ENCODE assay signal across 8 cellular contexts in genomic region chr6:30769088-30769852, GRCh38. TPM values are rescaled to one million over a fixed set of nuclear protein-coding genes. Genes with fewer than 3 reads are reported as not detected.
DNase-seq lines count a peak whose midpoint lies in the region; ATAC-seq, FAIRE-seq and TF ChIP-seq lines count a peak whose summit lies in the region.

No MANE protein-coding gene starts in this region.

- H3K4me1 Mint-ChIP-seq in activated CD4-positive, alpha-beta memory T cell treated with anti-CD3 and anti-CD28 coated beads, Interleukin-2, amount 10 ng/mL, durations not matched to agents 7 days and 5 days = peaks cover 52% of the 10 kb centered on the region

- POLR2A ChIA-PET in activated CD4-positive, alpha-beta memory T cell treated with anti-CD3 and anti-CD28 coated beads, Interleukin-2, amount 10 ng/mL, durations not matched to agents 7 days and 5 days (lab: Charles Lee) = interaction anchor here (0.6 to 2.3 kb wide), 16 partner anchors 12 to 151 kb away, joined by 3 to 13 read pairs (median 5); partner anchors contain the start of genes FLOT1 and IER3

- no peaks in the 10 kb centered on the region for H3F3A ChIP-seq in Loucy (ENCODE audit: low read depth)

- H3K4me1 ChIP-seq in Loucy (ENCODE audit: insufficient read depth, low read length, poor library complexity, severe bottlenecking) (peaks cover 22% of the 10 kb centered on the region), muscle layer of colon (ENCODE audit: insufficient read depth, low read length) (peaks cover 19% of the 10 kb centered on the region)

- peak overlapping the region; percentile 17 for H3K4me3 ChIP-seq in Loucy (ENCODE audit: low read length, poor library complexity, severe bottlenecking)
- H3K4me3 ChIP-seq in muscle layer of colon (ENCODE audit: low read depth in 1 of 2, low read length in 2 of 2) = peak overlapping the region in 1 of 2 donors; percentile 30

- no peaks in the 10 kb centered on the region for H4K20me1 ChIP-seq in Loucy (ENCODE audit: insufficient read depth, low read length, poor library complexity, severe bottlenecking)

- peak overlapping the region; percentile 28 for H3K4me3 Mint-ChIP-seq in activated CD4-positive, alpha-beta memory T cell treated with anti-CD3 and anti-CD28 coated beads, Interleukin-2, amount 10 ng/mL, durations not matched to agents 7 days and 5 days

- peak overlapping the region; percentile 65 for H3K27ac Mint-ChIP-seq in activated CD4-positive, alpha-beta memory T cell treated with anti-CD3 and anti-CD28 coated beads, Interleukin-2, amount 10 ng/mL, durations not matched to agents 7 days and 5 days

- H3K27me3 ChIP-seq in Loucy (ENCODE audit: insufficient read depth, low read length, poor library complexity, severe bottlenecking) (no peaks in the 10 kb centered on the region), muscle layer of colon (ENCODE audit: control insufficient read depth in 1 of 2, insufficient read depth in 2 of 2, low read length in 2 of 2) (no peaks in the 10 kb centered on the region)

- H3K9me3 Mint-ChIP-seq in activated CD4-positive, alpha-beta memory T cell treated with anti-CD3 and anti-CD28 coated beads, Interleukin-2, amount 10 ng/mL, durations not matched to agents 7 days and 5 days = peaks cover 3% of the 10 kb centered on the region

- no peak for TF ChIP-seq CTCF in Loucy (conservative IDR thresholded peaks at IDR 0.05; ENCODE audit: low read length)

- DNase-seq in AG20443 (ENCODE audit: low spot score) = peak; percentile 93
- peak; percentile 72 for DNase-seq in activated CD4-positive, alpha-beta memory T cell treated with anti-CD3 and anti-CD28 coated beads, Interleukin-2, amount 10 ng/mL, durations not matched to agents 7 days and 5 days
- peak; percentile 31 for DNase-seq in effector CD8-positive, alpha-beta T cell (lab: John Stamatoyannopoulos, UW)
- DNase-seq in stimulated activated CD8-positive, alpha-beta memory T cell treated with anti-CD3 and anti-CD28 coated beads, Interleukin-4, amount 100 ng/mL, for 4 hours (ENCODE audit: low read depth in 2 of 2, low spot score in 1 of 2) = peak; percentile 65 to 83
- DNase-seq in GM19239 (ENCODE audit: insufficient read length, low spot score) = no peak

- H3K79me2 ChIP-seq in Loucy (ENCODE audit: insufficient read depth, low read length) = no peaks in the 10 kb centered on the region

- H3K27me3 Mint-ChIP-seq in activated CD4-positive, alpha-beta memory T cell treated with anti-CD3 and anti-CD28 coated beads, Interleukin-2, amount 10 ng/mL, durations not matched to agents 7 days and 5 days = peaks cover 7% of the 10 kb centered on the region

- peak overlapping the region; percentile 10 for H3K27ac ChIP-seq in muscle layer of colon (ENCODE audit: low read depth, low read length)

- CTCF ChIA-PET in activated CD4-positive, alpha-beta memory T cell treated with anti-CD3 and anti-CD28 coated beads, Interleukin-2, amount 10 ng/mL, durations not matched to agents 7 days and 5 days (lab: Charles Lee) = interaction anchor here (0.7 to 1.6 kb wide), 6 partner anchors 20 to 1115 kb away, joined by 3 to 4 read pairs (median 3); partner anchors contain the start of gene IER3

- H3K36me3 Mint-ChIP-seq in activated CD4-positive, alpha-beta memory T cell treated with anti-CD3 and anti-CD28 coated beads, Interleukin-2, amount 10 ng/mL, durations not matched to agents 7 days and 5 days (ENCODE audit: low read depth) = no peaks in the 10 kb centered on the region

- H3K9me3 ChIP-seq in Loucy (ENCODE audit: insufficient read depth, low read depth, low read length) (no peaks in the 10 kb centered on the region), muscle layer of colon (ENCODE audit: low read length) (no peaks in the 10 kb centered on the region)

- H3K4me2 ChIP-seq in Loucy (ENCODE audit: low read depth, low read length, poor library complexity, severe bottlenecking) = peak overlapping the region; percentile 66

- H3K9ac ChIP-seq in Loucy (ENCODE audit: low read depth, low read length, poor library complexity, severe bottlenecking) = no peak overlapping the region
- H3K9ac ChIP-seq in muscle layer of colon (ENCODE audit: low read length) = no peak overlapping the region

- H3K36me3 ChIP-seq in Loucy (ENCODE audit: insufficient read depth, low read length) (no peaks in the 10 kb centered on the region), muscle layer of colon (ENCODE audit: insufficient read depth, low read length) (no peaks in the 10 kb centered on the region)

- H2AFZ ChIP-seq in Loucy (ENCODE audit: low read length) = no peak overlapping the region

- no peaks in the 10 kb centered on the region for H3K9me2 ChIP-seq in Loucy (replicated peaks; ENCODE audit: low read depth, low read length)

- no peak for FAIRE-seq in GM19239 (lab: Jason Lieb, UNC)

- ATAC-seq in HG02610 (IDR thresholded peaks at IDR 0.05; ENCODE audit: unreplicated experiment) = no peak

RNA-seq across cellular contexts. Expression of gene IER3, which starts 24.9 kb away (rescaled TPM):
- total RNA-seq in activated CD4-positive, alpha-beta memory T cell treated with anti-CD3 and anti-CD28 coated beads, Interleukin-2, amount 10 ng/mL, durations not matched to agents 7 days and 5 days = 10 to 100 TPM; 11.2 to 13.1 TPM

RNA-seq across cellular contexts. Expression of gene FLOT1, which starts 26.8 kb away (rescaled TPM):
- 100 to 1,000 TPM; 125 to 131 TPM for total RNA-seq in activated CD4-positive, alpha-beta memory T cell treated with anti-CD3 and anti-CD28 coated beads, Interleukin-2, amount 10 ng/mL, durations not matched to agents 7 days and 5 days

RNA-seq across cellular contexts. Expression of gene TUBB, which starts 49.1 kb away (rescaled TPM):
- 1,000 to 10,000 TPM; 1,162 to 1,172 TPM for total RNA-seq in activated CD4-positive, alpha-beta memory T cell treated with anti-CD3 and anti-CD28 coated beads, Interleukin-2, amount 10 ng/mL, durations not matched to agents 7 days and 5 days

RNA-seq across cellular contexts. Expression of gene MDC1, which starts 52.2 kb away (rescaled TPM):
- 10 to 100 TPM; 49.7 to 54.6 TPM for total RNA-seq in activated CD4-positive, alpha-beta memory T cell treated with anti-CD3 and anti-CD28 coated beads, Interleukin-2, amount 10 ng/mL, durations not matched to agents 7 days and 5 days
